Comparison of ENCODE assay signal across 9 cellular contexts in the genomic region with DNA sequence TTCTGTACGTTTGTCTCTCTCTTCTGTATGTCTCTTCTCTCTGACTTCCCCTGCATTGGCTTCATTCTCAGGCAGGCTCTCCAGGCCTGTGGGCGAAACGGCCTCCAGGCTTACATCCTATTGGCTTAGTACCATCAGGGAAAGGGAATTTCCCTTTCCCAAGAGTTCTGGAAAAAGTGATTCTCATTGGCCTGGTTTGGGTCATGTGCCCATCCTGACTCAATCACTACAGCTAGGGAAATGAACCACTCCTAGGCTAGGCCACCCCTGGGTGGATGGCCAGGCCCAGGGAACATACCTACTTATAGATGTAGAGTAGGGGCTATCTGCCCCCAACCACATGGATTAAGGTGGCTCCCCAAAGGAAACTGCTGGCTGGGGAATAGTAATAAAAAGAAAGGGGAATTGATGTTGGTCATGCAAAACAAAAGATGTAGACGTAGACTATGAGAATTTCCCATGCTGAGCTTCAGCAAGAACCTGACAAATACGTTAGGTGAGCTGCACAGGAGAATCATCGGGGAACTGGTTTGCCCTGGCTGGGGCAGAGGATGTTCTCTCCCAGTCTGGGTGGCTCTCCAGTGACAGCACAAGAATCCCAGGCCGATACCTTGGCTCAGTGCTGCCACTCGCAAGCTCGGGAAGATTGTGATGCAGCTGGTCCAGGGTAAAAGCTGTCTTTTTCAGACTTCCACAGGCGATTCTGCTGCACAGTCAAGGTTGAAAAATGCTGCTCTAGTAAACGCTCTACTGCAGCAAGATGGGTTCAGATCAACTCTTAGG. TPM values are rescaled to one million over a fixed set of nuclear protein-coding genes. Genes with fewer than 3 reads are reported as not detected.
DNase-seq lines count a peak whose midpoint lies in the region; ATAC-seq and TF ChIP-seq lines count a peak whose summit lies in the region.
"Had no signal": no experiment of that assay in that cellular context is flagged by ENCODE, and none has a peak within 500 bp of the region (broad histone marks: within the 10 kb centered on the region; RNA-seq: fewer than 3 reads in every experiment).

No MANE protein-coding gene starts in this region.

- no peak overlapping the region for H3K4me3 ChIP-seq in fibroblast of mammary gland (ENCODE audit: control insufficient read depth, low read depth, low read length)
- H3K4me3 ChIP-seq: uterus had no signal

- ATAC-seq in GM18519 (IDR thresholded peaks at IDR 0.05; ENCODE audit: low FRiP score, unreplicated experiment): no peak

- TF ChIP-seq CTCF in fibroblast of mammary gland (conservative IDR thresholded peaks at IDR 0.05; ENCODE audit: control insufficient read depth, insufficient read depth, low read depth, low read length): no peak
- no peak for TF ChIP-seq CTCF in GM20000 (IDR thresholded peaks at IDR 0.05; ENCODE audit: extremely low read depth, missing control alignments)

- peak; percentile 18 for DNase-seq in DMS53 (lab: John Stamatoyannopoulos, UW)
- DNase-seq in DMS53 treated with DMSO at 0.1 percent for 48 hours (lab: John Stamatoyannopoulos, UW; ENCODE audit: unreplicated experiment): no peak
- DNase-seq in SW480 (ENCODE audit: low spot score): peak; percentile 52
- peak; percentile 91 for DNase-seq in fibroblast of mammary gland (ENCODE audit: low read depth)
- peak; percentile 77 for DNase-seq in renal cortical epithelial cell (ENCODE audit: low read depth)
- DNase-seq in DMS79 treated with DMSO at 0.1 percent for 48 hours (lab: John Stamatoyannopoulos, UW): no peak
- DNase-seq in GM20000 (ENCODE audit: low spot score): no peak
- DNase-seq: uterus had no signal

RNA-seq across cellular contexts. Expression of gene EGR1, which starts 3.7 kb away (rescaled TPM):
- 1.2 and 12.3 TPM in 2 replicates for total RNA-seq in renal cortical epithelial cell

RNA-seq across cellular contexts. Expression of gene REEP2, which starts 22.7 kb away (rescaled TPM):
- total RNA-seq in renal cortical epithelial cell: 2.1 and 7.6 TPM in 2 replicates

Comparison
In these comparisons a context has a peak if more than half of its experiments do, and no peak if none do; other contexts are left out.
1. DNase-seq: peak in DMS53 (single experiment), SW480 (single experiment), fibroblast of mammary gland (single experiment) and renal cortical epithelial cell (single experiment); none in DMS53 treated with DMSO at 0.1 percent for 48 hours (single experiment), DMS79 treated with DMSO at 0.1 percent for 48 hours (single experiment) and GM20000 (single experiment).